In the genomic region with DNA sequence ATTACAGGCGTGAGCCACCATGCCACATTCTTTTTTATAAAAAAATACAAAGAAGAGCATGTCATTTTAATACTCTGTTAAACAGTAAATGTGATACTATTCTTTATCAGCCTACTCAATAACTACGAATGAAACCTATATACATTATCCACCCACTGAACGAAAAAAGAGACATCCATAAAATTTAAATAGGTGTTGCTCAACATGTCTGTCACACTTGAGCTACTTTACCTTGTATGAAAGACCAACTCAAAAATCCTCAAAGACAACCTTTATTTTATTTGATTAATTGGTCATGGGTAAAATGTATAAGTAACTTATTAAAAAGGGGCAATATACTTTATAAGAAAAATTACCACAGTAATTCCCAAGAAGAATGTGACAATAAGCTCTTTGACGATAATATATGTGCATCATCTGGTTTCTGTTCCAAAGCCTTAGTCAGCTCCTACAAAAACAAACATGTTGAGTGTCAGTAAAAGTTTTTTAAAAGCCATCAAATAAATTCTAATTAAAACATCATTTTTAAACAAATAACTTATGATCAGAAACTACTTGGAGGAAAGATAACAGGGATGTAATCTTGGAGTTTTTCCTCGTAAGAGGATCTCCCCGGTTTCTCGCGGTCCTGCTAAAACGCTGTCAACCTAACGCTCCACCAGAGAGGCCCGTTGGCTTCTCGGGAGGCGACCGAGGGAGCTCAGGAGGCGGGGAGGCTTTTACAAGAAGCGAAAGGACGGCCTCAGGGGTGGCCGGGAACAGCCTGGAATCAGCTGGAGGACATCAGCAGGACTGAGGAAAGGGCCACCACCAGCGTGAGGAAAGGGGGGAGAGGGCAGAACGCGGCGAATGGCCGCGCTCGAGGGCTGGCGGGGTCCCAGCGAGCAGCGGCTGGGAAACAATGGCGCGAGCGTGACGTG, we compare ENCODE assay signal across 8 cellular contexts. TPM values are rescaled to one million over a fixed set of nuclear protein-coding genes. Genes with fewer than 3 reads are reported as not detected.
DNase-seq lines count a peak whose midpoint lies in the region; ATAC-seq and TF ChIP-seq lines count a peak whose summit lies in the region.

No MANE protein-coding gene starts in this region.

- POLR2A ChIA-PET in GM10248 (lab: Yijun Ruan, JAX) = interaction anchor here (0.6 kb wide), 1 partner anchor 37 kb away, joined by 3 read pairs; a partner anchor contains a TSS

- DNase-seq in GM10248 (ENCODE audit: extremely low spot score) (peak; percentile 27), SK-N-DZ (ENCODE audit: low spot score) (peak; percentile 73), anterior cingulate cortex (lab: John Stamatoyannopoulos, UW) (peak in 51 of 58 donors; percentile 13 to 76 (median 58)), cardiac septum (ENCODE audit: low spot score) (peak; percentile 87), omental fat pad (ENCODE audit: low spot score) (no peak)

- H3K4me1 Mint-ChIP-seq in IgD-negative memory B cell = peaks cover 0 to 4% (median 2%) of the 10 kb centered on the region in 3 donors

- peak overlapping the region; percentile 88 to 96 (median 94) for H3K4me3 Mint-ChIP-seq in IgD-negative memory B cell

- ATAC-seq in omental fat pad (ENCODE audit: low FRiP score) (peak; percentile 60), HG03280 (IDR thresholded peaks at IDR 0.05; ENCODE audit: unreplicated experiment) (no peak), HG03196 (IDR thresholded peaks at IDR 0.05; ENCODE audit: unreplicated experiment) (no peak)

- no peaks in the 10 kb centered on the region for H3K36me3 Mint-ChIP-seq in IgD-negative memory B cell

- H3K27ac Mint-ChIP-seq in IgD-negative memory B cell = peak overlapping the region in 1 of 3 donors; percentile 96

- CTCF ChIA-PET in GM10248 (lab: Yijun Ruan, JAX) = interaction anchor here (0.8 to 1.3 kb wide), 3 partner anchors 37 to 106 kb away, joined by 3 to 4 read pairs (median 3); a partner anchor contains a TSS

- peaks cover 2% of the 10 kb centered on the region for H3K27me3 Mint-ChIP-seq in IgD-negative memory B cell

- no peak for TF ChIP-seq CTCF in GM10248 (IDR thresholded peaks at IDR 0.05; ENCODE audit: control extremely low read depth, extremely low read depth, low read depth, missing control alignments)
- no peak for TF ChIP-seq CTCF in omental fat pad (IDR thresholded peaks at IDR 0.05)

- intact Hi-C loops in cardiac septum (cut with DNase I) = loop anchor here (2.0 kb wide), 1 partner anchor 36 kb away; no protein-coding TSS in a partner anchor

- no peaks in the 10 kb centered on the region for H3K9me3 Mint-ChIP-seq in IgD-negative memory B cell

RNA-seq across cellular contexts. Expression of a gene that starts 13.5 kb away (rescaled TPM):
- polyA plus RNA-seq in IgD-negative memory B cell = not detected
- 5.9 and 8.1 TPM in 2 replicates for polyA plus RNA-seq in SK-N-DZ (2014; cell fraction: cytosol; rRNA removed)
- 3.0 and 8.7 TPM in 2 replicates for polyA plus RNA-seq in SK-N-DZ (2014; cell fraction: nucleus; rRNA removed)
- total RNA-seq in cardiac septum (2.0 TPM), omental fat pad (not detected)

RNA-seq across cellular contexts. Expression of a gene that starts 36.8 kb away (rescaled TPM):
- polyA plus RNA-seq in IgD-negative memory B cell = 18.9 TPM
- polyA plus RNA-seq in SK-N-DZ (2014; cell fraction: cytosol; rRNA removed) = 43.0 and 43.5 TPM in 2 replicates
- polyA plus RNA-seq in SK-N-DZ (2014; cell fraction: nucleus; rRNA removed) = 85.6 and 85.8 TPM in 2 replicates
- 16.7 TPM for total RNA-seq in cardiac septum
- 10 to 100 TPM; 19.1 to 76.7 (median 21.4) TPM for total RNA-seq in omental fat pad
